Comparison of ENCODE assay signal across 8 cellular contexts in genomic region chr5:134466241-134467069, GRCh38. TPM values are rescaled to one million over a fixed set of nuclear protein-coding genes. Genes with fewer than 3 reads are reported as not detected.
DNase-seq lines count a peak whose midpoint lies in the region; ATAC-seq, FAIRE-seq and TF ChIP-seq lines count a peak whose summit lies in the region.

No MANE protein-coding gene starts in this region.

- peak overlapping the region; percentile 87 for H3K4me3 Mint-ChIP-seq in GM23338
- H3K4me3 Mint-ChIP-seq in astrocyte (ENCODE audit: unreplicated experiment) = peak overlapping the region; percentile 79

- H3K4me1 Mint-ChIP-seq in GM23338 = peaks cover 22% of the 10 kb centered on the region
- H3K4me1 Mint-ChIP-seq in astrocyte (ENCODE audit: low read depth, unreplicated experiment) = peaks cover 12% of the 10 kb centered on the region

- H4K20me1 ChIP-seq in GM23338 (replicated peaks; ENCODE audit: insufficient read depth) (no peaks in the 10 kb centered on the region), astrocyte (ENCODE audit: insufficient read depth, low read length) (no peaks in the 10 kb centered on the region)

- H3K79me2 ChIP-seq in GM23338 (replicated peaks; ENCODE audit: insufficient read depth) (no peaks in the 10 kb centered on the region), astrocyte (ENCODE audit: insufficient read depth, low read length) (no peaks in the 10 kb centered on the region)

- ATAC-seq in GM23338 (peak; percentile 84), left ventricle myocardium superior (peak; percentile 91), HG03565 (IDR thresholded peaks at IDR 0.05; ENCODE audit: unreplicated experiment) (no peak)

- H3K4me1 ChIP-seq in GM23338 (ENCODE audit: insufficient read depth) (peaks cover 16% of the 10 kb centered on the region), astrocyte (ENCODE audit: insufficient read depth, low read length) (peaks cover 15% of the 10 kb centered on the region)

- H3K4me2 ChIP-seq in GM23338 (peak overlapping the region; percentile 100), astrocyte (ENCODE audit: low read length) (peak overlapping the region; percentile 85)

- H3K27ac ChIP-seq in GM23338 (ENCODE audit: low read depth) = peak overlapping the region; percentile 99
- H3K27ac ChIP-seq in astrocyte (ENCODE audit: low read depth, low read length) = peak overlapping the region; percentile 73

- peak overlapping the region; percentile 70 for H3K9ac ChIP-seq in astrocyte (ENCODE audit: low read length)

- H3K36me3 ChIP-seq in GM23338 (ENCODE audit: insufficient read depth) (no peaks in the 10 kb centered on the region), astrocyte (ENCODE audit: insufficient read depth, low read length) (no peaks in the 10 kb centered on the region)

- H3K9me2 ChIP-seq in GM23338 (ENCODE audit: insufficient read depth) = no peaks in the 10 kb centered on the region

- peak overlapping the region; percentile 94 for H2AFZ ChIP-seq in GM23338
- H2AFZ ChIP-seq in astrocyte (ENCODE audit: low read depth, low read length) = peak overlapping the region; percentile 62

- H3K9me3 Mint-ChIP-seq in GM23338 = no peaks in the 10 kb centered on the region
- no peaks in the 10 kb centered on the region for H3K9me3 Mint-ChIP-seq in astrocyte (ENCODE audit: unreplicated experiment)

- intact Hi-C loops in left ventricle myocardium superior (cut with micrococcal nuclease) = no loop called here
- intact Hi-C loops in posterior vena cava (cut with DNase I) = loop anchor here (5.0 to 10.0 kb wide), 3 partner anchors 54 to 1778 kb away; partner anchors contain the start of genes CDKN2AIPNL (in 1 of the 2) and JADE2 (in 1 of the 2)

- TF ChIP-seq CTCF in GM23338 (conservative IDR thresholded peaks at IDR 0.05; ENCODE audit: low read depth in 2 of 2) = no peak
- no peak for TF ChIP-seq CTCF in astrocyte (IDR thresholded peaks at IDR 0.05; ENCODE audit: insufficient read depth, low read depth, low read length)

- H3K27me3 Mint-ChIP-seq in GM23338 (ENCODE audit: insufficient read depth, low read depth, poor library complexity) (peaks cover 4% of the 10 kb centered on the region), astrocyte (ENCODE audit: low read depth, unreplicated experiment) (peaks cover 6% of the 10 kb centered on the region)

- no peak for FAIRE-seq in astrocyte (lab: Jason Lieb, UNC)

- H3K27ac Mint-ChIP-seq in GM23338 (peak overlapping the region; percentile 98), astrocyte (ENCODE audit: unreplicated experiment) (peak overlapping the region; percentile 92)

- peaks cover 15% of the 10 kb centered on the region for H3F3A ChIP-seq in GM23338 (replicated peaks; ENCODE audit: low read depth)

- H3K36me3 Mint-ChIP-seq in GM23338 (ENCODE audit: low read depth) (no peaks in the 10 kb centered on the region), astrocyte (ENCODE audit: low read depth, unreplicated experiment) (no peaks in the 10 kb centered on the region)

- H3K4me3 ChIP-seq in GM23338 (peak overlapping the region; percentile 95), astrocyte (ENCODE audit: insufficient read depth, low read depth, low read length) (peak overlapping the region; percentile 31)

- H3K27me3 ChIP-seq in GM23338 (ENCODE audit: insufficient read depth) = no peaks in the 10 kb centered on the region
- no peaks in the 10 kb centered on the region for H3K27me3 ChIP-seq in astrocyte (ENCODE audit: insufficient read depth, low read length)

- no peaks in the 10 kb centered on the region for H3K9me3 ChIP-seq in astrocyte (ENCODE audit: insufficient read depth, low read depth, low read length)

- DNase-seq in DMS53 (lab: John Stamatoyannopoulos, UW) = peak; percentile 97
- DNase-seq in GM23338 (ENCODE audit: low spot score) = peak; percentile 90
- DNase-seq in NCI-H1092 treated with DMSO at 0.1 percent for 48 hours (lab: John Stamatoyannopoulos, UW) = peak; percentile 44
- DNase-seq in SW 1271 (lab: John Stamatoyannopoulos, UW) = peak; percentile 85 to 93
- DNase-seq in astrocyte (ENCODE audit: low read depth) = peak; percentile 52
- peak; percentile 99 for DNase-seq in left ventricle myocardium superior
- peak; percentile 99 for DNase-seq in posterior vena cava (ENCODE audit: low spot score)

TF ChIP-seq in GM23338, 12 proteins besides CTCF, POLR2A, EP300 and RAD21:
- no peak for TF ChIP-seq CREB1 (CRISPR knock-in tag; IDR thresholded peaks at IDR 0.05; ENCODE audit: low read depth)
- no peak for TF ChIP-seq EZH2phosphoT487 (IDR thresholded peaks at IDR 0.05; ENCODE audit: unreplicated experiment)
- no peak for TF ChIP-seq STAT1 (IDR thresholded peaks at IDR 0.05; ENCODE audit: unreplicated experiment)
- TF ChIP-seq ZNF114 (CRISPR knock-in tag; IDR thresholded peaks at IDR 0.05) = no peak
- TF ChIP-seq ZNF331 (CRISPR knock-in tag; IDR thresholded peaks at IDR 0.05; ENCODE audit: low read depth) = no peak
- TF ChIP-seq ETS1 (IDR thresholded peaks at IDR 0.05) = peak; percentile 27; the same call in 1 of the 2 replicates
- no peak for TF ChIP-seq POLR2AphosphoS5 (IDR thresholded peaks at IDR 0.05; ENCODE audit: low read depth)
- TF ChIP-seq JUNB (IDR thresholded peaks at IDR 0.05; ENCODE audit: unreplicated experiment) = no peak

RNA-seq across cellular contexts. Expression of gene CDKN2AIPNL, which starts 54.8 kb away (rescaled TPM):
- total RNA-seq in GM23338 (2014; rRNA removed; shearing (Covaris generic)) = 51.4 and 53.5 TPM in 2 replicates
- 72.5 and 79.5 TPM in 2 replicates for polyA plus RNA-seq in GM23338 (2016; fragmentation: Nextera tagmentation; extraction: Ambion mirVana)
- total RNA-seq in astrocyte (22.1 and 22.8 TPM in 2 replicates), left ventricle myocardium superior (46.0 TPM), posterior vena cava (10 to 100 TPM; 18.8 to 19.4 TPM)

RNA-seq across cellular contexts. Expression of gene JADE2, which starts 59.0 kb away (rescaled TPM):
- total RNA-seq in GM23338 (2014; rRNA removed; shearing (Covaris generic)) = 31.9 and 40.8 TPM in 2 replicates
- 15.9 and 16.2 TPM in 2 replicates for polyA plus RNA-seq in GM23338 (2016; fragmentation: Nextera tagmentation; extraction: Ambion mirVana)
- 25.3 and 30.3 TPM in 2 replicates for total RNA-seq in astrocyte
- total RNA-seq in left ventricle myocardium superior = 28.7 TPM
- 10 to 100 TPM; 38.4 to 41.1 TPM for total RNA-seq in posterior vena cava

Comparison
In these comparisons a context has a peak if more than half of its experiments do, and no peak if none do; other contexts are left out.
1. DNase-seq: peak in every context shown above with its lines; median percentile 99 in left ventricle myocardium superior; 99 in posterior vena cava; 97 in DMS53; 90 in GM23338; 89 in SW 1271; 52 in astrocyte; 44 in NCI-H1092 treated with DMSO at 0.1 percent for 48 hours.